ENCODE assay signal across 15 cellular contexts in the genomic region with DNA sequence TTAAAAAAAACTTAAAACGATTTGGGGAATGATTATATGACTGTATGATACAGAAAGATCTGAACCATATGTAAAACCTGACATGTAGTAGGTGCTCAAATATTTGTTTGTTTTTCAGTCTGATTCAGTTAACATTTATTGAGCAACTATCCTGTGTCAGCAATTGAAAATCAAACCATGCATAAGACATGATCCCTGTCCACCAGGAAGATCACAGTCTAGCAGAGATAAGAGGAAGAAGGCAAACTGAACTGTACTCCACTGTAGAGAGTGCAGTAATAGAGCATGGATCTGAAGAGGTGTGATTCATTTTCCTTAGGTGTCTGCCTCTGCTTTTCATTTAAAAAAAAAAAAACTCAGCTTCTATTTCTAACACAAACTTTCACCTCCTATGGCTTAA. TPM values are rescaled to one million over a fixed set of nuclear protein-coding genes. Genes with fewer than 3 reads are reported as not detected.
DNase-seq lines count a peak whose midpoint lies in the region; ATAC-seq and TF ChIP-seq lines count a peak whose summit lies in the region.
"Had no signal": no experiment of that assay in that cellular context is flagged by ENCODE, and none has a peak within 500 bp of the region (broad histone marks: within the 10 kb centered on the region; RNA-seq: fewer than 3 reads in every experiment).

No MANE protein-coding gene starts in this region.

- intact Hi-C loops in left colon (cut with DNase I, micrococcal nuclease), result no loop called here

- no peak overlapping the region for H2AFZ ChIP-seq in Karpas-422 (ENCODE audit: low read length)
- H2AFZ ChIP-seq: GM23338 had no signal

- H3K27ac ChIP-seq in Karpas-422 (ENCODE audit: low read length), result peak overlapping the region; percentile 92
- H3K27ac ChIP-seq: 22Rv1, A549, C4-2B had no signal

- H3K4me1 Mint-ChIP-seq in nephron progenitor cell (no peaks in the 10 kb centered on the region), chondrocyte (ENCODE audit: low read depth) (no peaks in the 10 kb centered on the region)
- H3K4me1 Mint-ChIP-seq: GM23338 had no signal

- H3K4me3 ChIP-seq in Karpas-422 (ENCODE audit: low read length), result no peak overlapping the region
- H3K4me3 ChIP-seq: A549, GM23338 had no signal

- H3K36me3 Mint-ChIP-seq in nephron progenitor cell (ENCODE audit: low read depth) (peaks cover 17% of the 10 kb centered on the region), chondrocyte (ENCODE audit: low read depth) (peaks cover 4% of the 10 kb centered on the region)

- H4K20me1 ChIP-seq in Karpas-422 (ENCODE audit: insufficient read depth, low read depth, low read length), result no peaks in the 10 kb centered on the region

- H3K27me3 ChIP-seq in Karpas-422 (ENCODE audit: low read length), result no peaks in the 10 kb centered on the region

- H3K4me2 ChIP-seq in Karpas-422 (ENCODE audit: low read depth, low read length, poor library complexity, severe bottlenecking), result no peak overlapping the region
- H3K4me2 ChIP-seq: A549, GM23338 had no signal

- peak; percentile 25 for DNase-seq in DMS53 (lab: John Stamatoyannopoulos, UW)
- no peak for DNase-seq in DMS53 treated with DMSO at 0.1 percent for 48 hours (lab: John Stamatoyannopoulos, UW; ENCODE audit: unreplicated experiment)
- no peak for DNase-seq in Karpas-422
- no peak for DNase-seq in left colon
- no peak for DNase-seq in nephron progenitor cell
- no peak for DNase-seq in activated gamma-delta T cell treated with Interleukin-2 at 50 U/mL for 16 hours
- DNase-seq in chondrocyte (ENCODE audit: low spot score), result no peak
- no peak for DNase-seq in NCI-H146 treated with DMSO at 0.1 percent for 48 hours (lab: John Stamatoyannopoulos, UW; ENCODE audit: unreplicated experiment)
- DNase-seq: AML-193; CD4-positive, alpha-beta T cell had no signal

- H3K27ac Mint-ChIP-seq in nephron progenitor cell (peak overlapping the region; percentile 40), chondrocyte (ENCODE audit: unreplicated experiment) (no peak overlapping the region)
- H3K27ac Mint-ChIP-seq: CD4-positive, alpha-beta T cell; GM23338 had no signal

- peaks cover 76% of the 10 kb centered on the region for H3K4me1 ChIP-seq in Karpas-422 (ENCODE audit: low read length)
- H3K4me1 ChIP-seq: A549 had no signal

- peaks cover 29% of the 10 kb centered on the region for H3K79me2 ChIP-seq in Karpas-422 (ENCODE audit: low read length)

- no peak overlapping the region for H3K4me3 Mint-ChIP-seq in nephron progenitor cell
- no peak overlapping the region for H3K4me3 Mint-ChIP-seq in chondrocyte (ENCODE audit: unreplicated experiment)
- H3K4me3 Mint-ChIP-seq: CD4-positive, alpha-beta T cell; GM23338; HFFc6 had no signal

- H3K9me3 Mint-ChIP-seq in nephron progenitor cell (no peaks in the 10 kb centered on the region), chondrocyte (ENCODE audit: low read depth) (no peaks in the 10 kb centered on the region)
- H3K9me3 Mint-ChIP-seq: CD4-positive, alpha-beta T cell; GM23338; HFFc6 had no signal

- H3K27me3 Mint-ChIP-seq in nephron progenitor cell (ENCODE audit: low read depth, poor library complexity), result no peaks in the 10 kb centered on the region
- H3K27me3 Mint-ChIP-seq in chondrocyte (ENCODE audit: low read depth), result no peaks in the 10 kb centered on the region
- H3K27me3 Mint-ChIP-seq: CD4-positive, alpha-beta T cell had no signal

- H3K36me3 ChIP-seq in Karpas-422 (ENCODE audit: insufficient read depth, low read length), result peaks cover 29% of the 10 kb centered on the region

- no peaks in the 10 kb centered on the region for H3K9me2 ChIP-seq in Karpas-422 (replicated peaks; ENCODE audit: insufficient read depth, low read length)

- TF ChIP-seq CTCF in nephron progenitor cell (IDR thresholded peaks at IDR 0.05) (no peak), chondrocyte (IDR thresholded peaks at IDR 0.05) (no peak)

- ATAC-seq in left colon, result peak; percentile 78
- ATAC-seq: A549, GM23338 had no signal

- H3K9ac ChIP-seq in Karpas-422 (ENCODE audit: low read length), result no peak overlapping the region

- no peaks in the 10 kb centered on the region for H3K9me3 ChIP-seq in Karpas-422 (ENCODE audit: low read length)
- H3K9me3 ChIP-seq: A549 had no signal

RNA-seq across cellular contexts. Expression of a gene that starts 7.9 kb away (rescaled TPM):
- 4.7 and 9.5 TPM in 2 replicates for total RNA-seq in Karpas-422 (2014; rRNA removed; shearing (Covaris generic); ENCODE audit: low replicate concordance)
- 1 to 10 TPM; 4.7 to 5.8 TPM for total RNA-seq in left colon
- 0.05 TPM in 1 of 3 replicates, not detected in the others for total RNA-seq in chondrocyte
- total RNA-seq: CD4-positive, alpha-beta T cell; HFFc6 had no signal

RNA-seq across cellular contexts. Expression of a gene that starts 20.7 kb away (rescaled TPM):
- total RNA-seq in Karpas-422 (2014; rRNA removed; shearing (Covaris generic); ENCODE audit: low replicate concordance), result 20.5 and 53.3 TPM in 2 replicates
- total RNA-seq in left colon (100 to 1,000 TPM; 144 to 180 TPM), chondrocyte (15.0 to 22.4 TPM (median 19.4 TPM) in 3 replicates)

RNA-seq across cellular contexts. Expression of a gene that starts 20.9 kb away (rescaled TPM):
- total RNA-seq in Karpas-422 (2014; rRNA removed; shearing (Covaris generic); ENCODE audit: low replicate concordance), result 53.9 and 60.8 TPM in 2 replicates
- total RNA-seq in left colon (10 to 100 TPM; 17.9 to 19.5 TPM), chondrocyte (17.0 to 18.1 TPM (median 17.8 TPM) in 3 replicates)
